ENCODE assay signal across 17 cellular contexts in the genomic region with DNA sequence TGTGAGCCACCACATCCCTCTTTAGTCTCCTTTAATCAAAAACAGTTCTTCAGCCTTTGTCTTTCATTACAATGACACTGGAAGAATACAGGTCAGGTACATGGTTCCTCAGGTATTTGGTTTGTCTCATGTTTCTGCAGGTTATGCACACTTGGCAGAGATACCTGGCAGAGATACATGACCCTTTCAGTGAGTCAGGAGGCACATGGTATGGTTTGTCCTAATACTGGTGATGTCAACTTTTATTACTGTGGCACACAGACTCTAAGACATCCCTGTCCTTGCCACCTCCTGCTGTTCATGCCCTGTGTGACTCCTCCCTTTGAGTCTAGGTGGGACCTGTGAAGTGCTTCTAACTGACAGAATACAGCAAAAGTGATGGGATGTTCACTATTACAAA. TPM values are rescaled to one million over a fixed set of nuclear protein-coding genes. Genes with fewer than 3 reads are reported as not detected.
DNase-seq lines count a peak whose midpoint lies in the region; ATAC-seq and TF ChIP-seq lines count a peak whose summit lies in the region.
"Had no signal": no experiment of that assay in that cellular context is flagged by ENCODE, and none has a peak within 500 bp of the region (broad histone marks: within the 10 kb centered on the region; RNA-seq: fewer than 3 reads in every experiment).

No MANE protein-coding gene starts in this region.

- DNase-seq in COLO668 (lab: John Stamatoyannopoulos, UW; ENCODE audit: unreplicated experiment) = peak; percentile 12
- DNase-seq in LoVo (ENCODE audit: low spot score) = peak; percentile 30
- peak; percentile 18 for DNase-seq in mucosa of gallbladder (ENCODE audit: low spot score)
- no peak for DNase-seq in NCI-H748 (lab: John Stamatoyannopoulos, UW; ENCODE audit: unreplicated experiment)
- no peak for DNase-seq in WERI-Rb-1
- DNase-seq in cardiac septum (ENCODE audit: low spot score) = no peak
- DNase-seq: activated CD4-positive, alpha-beta T cell treated with anti-CD3 and anti-CD28 coated beads, Interleukin-2, amount 50 U/mL, for 1 hour; activated naive CD8-positive, alpha-beta T cell treated with anti-CD3 and anti-CD28 coated beads for 36 hours; activated T-cell treated with anti-CD3 and anti-CD28 coated beads, Interleukin-2, amount 50 U/mL, for 48 hours; DMS79 treated with DMSO at 0.1 percent for 48 hours; NCI-H1092 treated with DMSO at 0.1 percent for 48 hours; NCI-H748 treated with DMSO at 0.1 percent for 48 hours; T1000 had no signal

- H3K4me3 ChIP-seq in WERI-Rb-1 (ENCODE audit: low read depth, low read length) = no peak overlapping the region

- H3K27me3 ChIP-seq in WERI-Rb-1 (ENCODE audit: insufficient read depth, low read depth, severe bottlenecking) = no peaks in the 10 kb centered on the region

- H3K27ac ChIP-seq in VCaP (peak overlapping the region; percentile 51), WERI-Rb-1 (no peak overlapping the region)

- H3K36me3 ChIP-seq in WERI-Rb-1 = no peaks in the 10 kb centered on the region

- no peak for TF ChIP-seq CTCF in VCaP (conservative IDR thresholded peaks at IDR 0.05)
- no peak for TF ChIP-seq CTCF in WERI-Rb-1 (IDR thresholded peaks at IDR 0.05; ENCODE audit: low read depth, low read length)

- intact Hi-C loops in cardiac septum (cut with DNase I) = loop anchor here (5.0 kb wide), 1 partner anchor 58 kb away; the partner anchor contains the start of gene SPIRE1

- ATAC-seq in GM21528 (IDR thresholded peaks at IDR 0.05; ENCODE audit: low FRiP score, unreplicated experiment) = no peak
- ATAC-seq: sciatic nerve; stimulated activated effector memory CD8-positive, alpha-beta T cell treated with anti-CD3 and anti-CD28 coated beads, Interleukin-12 subunit alpha, Interleukin-12 subunit beta, amount 100 ng/mL, for 72 hours had no signal

- no peaks in the 10 kb centered on the region for H3K9me3 ChIP-seq in WERI-Rb-1 (ENCODE audit: severe bottlenecking)

RNA-seq across cellular contexts. Expression of gene SPIRE1, which starts 58.4 kb away (rescaled TPM):
- total RNA-seq in mucosa of gallbladder (17.8 TPM), cardiac septum (87.1 TPM)

Comparison
In these comparisons a context has a peak if more than half of its experiments do, and no peak if none do; other contexts are left out.
1. DNase-seq: peak in COLO668 (single experiment), LoVo (single experiment) and mucosa of gallbladder (single experiment); none in NCI-H748 (single experiment), WERI-Rb-1 (single experiment) and cardiac septum (single experiment).